ENCODE assay signal across 9 cellular contexts in genomic region chr15:45134682-45135604, GRCh38. TPM values are rescaled to one million over a fixed set of nuclear protein-coding genes. Genes with fewer than 3 reads are reported as not detected.
DNase-seq lines count a peak whose midpoint lies in the region; ATAC-seq and TF ChIP-seq lines count a peak whose summit lies in the region.
"Had no signal": no experiment of that assay in that cellular context is flagged by ENCODE, and none has a peak within 500 bp of the region (broad histone marks: within the 10 kb centered on the region; RNA-seq: fewer than 3 reads in every experiment).

No MANE protein-coding gene starts in this region.

- H3K36me3 ChIP-seq in iPS-15b (ENCODE audit: control insufficient read depth, insufficient read depth, low read length) (no peaks in the 10 kb centered on the region), smooth muscle cell (ENCODE audit: low read depth) (no peaks in the 10 kb centered on the region), sigmoid colon (no peaks in the 10 kb centered on the region)

- peak; percentile 11 for TF ChIP-seq CTCF in smooth muscle cell (IDR thresholded peaks at IDR 0.05; ENCODE audit: borderline replicate concordance, insufficient read depth, poor library complexity, severe bottlenecking)
- TF ChIP-seq CTCF in sigmoid colon (IDR thresholded peaks at IDR 0.05), result no peak

- no peaks in the 10 kb centered on the region for H3K36me3 Mint-ChIP-seq in activated T-cell treated with anti-CD3 and anti-CD28 coated beads, Interleukin-2, amount 50 U/mL, for 24 hours (ENCODE audit: low read depth)

- no peak overlapping the region for H2AFZ ChIP-seq in smooth muscle cell (ENCODE audit: low read depth)

- H3K4me3 Mint-ChIP-seq in activated T-cell treated with anti-CD3 and anti-CD28 coated beads, Interleukin-2, amount 50 U/mL, for 24 hours, result peak overlapping the region; percentile 55

- no peak overlapping the region for H3K27ac Mint-ChIP-seq in activated T-cell treated with anti-CD3 and anti-CD28 coated beads, Interleukin-2, amount 50 U/mL, for 24 hours

- no peak for TF ChIP-seq POLR2A in sigmoid colon (IDR thresholded peaks at IDR 0.05)

- H3K4me3 ChIP-seq in iPS-15b (ENCODE audit: low read depth, low read length), result peak overlapping the region; percentile 52
- H3K4me3 ChIP-seq in smooth muscle cell, result no peak overlapping the region
- peak overlapping the region in 2 of 4 donors; percentile 3 to 27 for H3K4me3 ChIP-seq in sigmoid colon

- H3K4me1 ChIP-seq in iPS-15b (ENCODE audit: control insufficient read depth, insufficient read depth, low read length) (no peaks in the 10 kb centered on the region), smooth muscle cell (ENCODE audit: low read depth) (no peaks in the 10 kb centered on the region), sigmoid colon (peaks cover 0 to 10% (median 8%) of the 10 kb centered on the region in 4 donors)

- H4K20me1 ChIP-seq in smooth muscle cell (ENCODE audit: low read depth), result no peaks in the 10 kb centered on the region

- peak; percentile 55 for DNase-seq in activated T-cell treated with anti-CD3 and anti-CD28 coated beads, Interleukin-2, amount 50 U/mL, for 24 hours
- no peak for DNase-seq in smooth muscle cell (lab: John Stamatoyannopoulos, UW; ENCODE audit: unreplicated experiment)
- DNase-seq in NCI-H524 (lab: John Stamatoyannopoulos, UW), result no peak
- DNase-seq in sigmoid colon, result no peak
- DNase-seq: NCI-H187 had no signal

- H3K4me2 ChIP-seq in smooth muscle cell, result no peak overlapping the region

- no peak for TF ChIP-seq EP300 in sigmoid colon (IDR thresholded peaks at IDR 0.05)

- H3K9me3 ChIP-seq in iPS-15b (ENCODE audit: control insufficient read depth, insufficient read depth, low read length), result no peaks in the 10 kb centered on the region
- no peaks in the 10 kb centered on the region for H3K9me3 ChIP-seq in smooth muscle cell (replicated peaks; ENCODE audit: low read depth)
- H3K9me3 ChIP-seq in sigmoid colon, result no peaks in the 10 kb centered on the region

- H3K4me1 Mint-ChIP-seq in activated T-cell treated with anti-CD3 and anti-CD28 coated beads, Interleukin-2, amount 50 U/mL, for 24 hours (ENCODE audit: low read depth), result peaks cover 12% of the 10 kb centered on the region

- intact Hi-C loops in sigmoid colon (cut with DNase I), result no loop called here

- ATAC-seq in HG03442 (IDR thresholded peaks at IDR 0.05; ENCODE audit: unreplicated experiment), result peak; percentile 55
- no peak for ATAC-seq in GM18858 (IDR thresholded peaks at IDR 0.05; ENCODE audit: unreplicated experiment)

- 20% methylated on average over 44 of the region's 57 CpGs for WGBS in smooth muscle cell (ENCODE audit: low lambda C conversion rate)
- WGBS in sigmoid colon, 2 donors, result 2 to 7% methylated on average over 57 of the region's 57 CpGs

- H3K27me3 ChIP-seq in iPS-15b (ENCODE audit: control insufficient read depth, insufficient read depth, low read length), result peaks cover 66% of the 10 kb centered on the region
- H3K27me3 ChIP-seq in smooth muscle cell (ENCODE audit: low read depth), result peaks cover 70% of the 10 kb centered on the region
- H3K27me3 ChIP-seq in sigmoid colon, result peaks cover 14 to 75% (median 34%) of the 10 kb centered on the region in 3 donors

- H3K27ac ChIP-seq in smooth muscle cell (ENCODE audit: low read depth), result no peak overlapping the region
- H3K27ac ChIP-seq in sigmoid colon, result no peak overlapping the region

- peaks cover 56% of the 10 kb centered on the region for H3K27me3 Mint-ChIP-seq in activated T-cell treated with anti-CD3 and anti-CD28 coated beads, Interleukin-2, amount 50 U/mL, for 24 hours

- H3K9ac ChIP-seq in iPS-15b (ENCODE audit: low read depth, low read length) (no peak overlapping the region), smooth muscle cell (ENCODE audit: low read depth) (no peak overlapping the region)

- no peaks in the 10 kb centered on the region for H3K79me2 ChIP-seq in smooth muscle cell (ENCODE audit: low read depth)

- no peaks in the 10 kb centered on the region for H3K9me3 Mint-ChIP-seq in activated T-cell treated with anti-CD3 and anti-CD28 coated beads, Interleukin-2, amount 50 U/mL, for 24 hours

- no peaks in the 10 kb centered on the region for H3F3A ChIP-seq in smooth muscle cell (ENCODE audit: low read depth)

RNA-seq across cellular contexts. Expression of gene DUOX1, which starts 5.1 kb away (rescaled TPM):
- total RNA-seq in smooth muscle cell (3.5 and 4.4 TPM in 2 replicates), sigmoid colon (1 to 10 TPM in 1 of 4 donors, under 1 TPM in 2, not detected in 1; under 0.01 to 1.7 (median 0.27) TPM)
- polyA plus RNA-seq in smooth muscle cell (5.8 and 13.8 TPM in 2 replicates), sigmoid colon (1 to 10 TPM in 1 of 3 donors, not detected in 2; 1.3 TPM)

RNA-seq across cellular contexts. Expression of gene DUOXA1, which starts 5.3 kb away (rescaled TPM):
- total RNA-seq in smooth muscle cell (6.0 and 7.6 TPM in 2 replicates), sigmoid colon (1 to 10 TPM in 2 of 4 donors, under 1 TPM in 2; 0.36 to 3.1 (median 1.3) TPM)
- polyA plus RNA-seq in smooth muscle cell (2.8 and 7.9 TPM in 2 replicates), sigmoid colon (1 to 10 TPM in 1 of 3 donors, not detected in 2; 1.7 TPM)

RNA-seq across cellular contexts. Expression of gene DUOXA2, which starts 20.8 kb away (rescaled TPM):
- total RNA-seq in smooth muscle cell, result not detected in 2 replicates
- polyA plus RNA-seq in smooth muscle cell, result 0.24 TPM in 1 of 2 replicates, not detected in the other
- under 1 TPM in 1 of 4 donors, not detected in 3; 0.28 TPM for total RNA-seq in sigmoid colon
- polyA plus RNA-seq in sigmoid colon, result 100 to 1,000 TPM in 1 of 3 donors, 1 to 10 TPM in 1, not detected in 1; 1.4 to 117 TPM
- total RNA-seq: mesenteric fat pad had no signal

RNA-seq across cellular contexts. Expression of gene DUOX2, which starts 21.0 kb away (rescaled TPM):
- 0.36 and 1.4 TPM in 2 replicates for total RNA-seq in smooth muscle cell
- 0.34 and 1.2 TPM in 2 replicates for polyA plus RNA-seq in smooth muscle cell
- total RNA-seq in sigmoid colon, result under 1 TPM; 0.14 to 0.83 (median 0.44) TPM
- polyA plus RNA-seq in sigmoid colon, result 100 to 1,000 TPM in 1 of 3 donors, under 1 TPM in 2; 0.60 to 125 (median 0.92) TPM

RNA-seq across cellular contexts. Expression of gene SHF, which starts 52.8 kb away (rescaled TPM):
- total RNA-seq in smooth muscle cell (11.7 and 41.3 TPM in 2 replicates), sigmoid colon (10 to 100 TPM; 10.6 to 28.5 (median 17.9) TPM)
- polyA plus RNA-seq in smooth muscle cell (16.4 and 28.3 TPM in 2 replicates), sigmoid colon (10 to 100 TPM in 2 of 3 donors, 1 to 10 TPM in 1; 3.5 to 13.5 (median 12.6) TPM)
